12 cellular contexts compared by ENCODE assay signal in genomic region chr1:167273027-167273800, GRCh38. TPM values are rescaled to one million over a fixed set of nuclear protein-coding genes. Genes with fewer than 3 reads are reported as not detected.
DNase-seq lines count a peak whose midpoint lies in the region; ATAC-seq and TF ChIP-seq lines count a peak whose summit lies in the region.
"Had no signal": no experiment of that assay in that cellular context is flagged by ENCODE, and none has a peak within 500 bp of the region (broad histone marks: within the 10 kb centered on the region; RNA-seq: fewer than 3 reads in every experiment).

No MANE protein-coding gene starts in this region.

- DNase-seq in DND-41 (peak; percentile 64), HT1080 (ENCODE audit: low read depth) (peak; percentile 82), RPMI8226 (peak; percentile 89), right cardiac atrium (no peak), sigmoid colon (no peak), lower leg skin (ENCODE audit: low spot score in 2 of 2) (no peak), coronary artery (ENCODE audit: low spot score) (no peak), NCI-H1930 (lab: John Stamatoyannopoulos, UW) (no peak)
- DNase-seq: activated CD4-positive, alpha-beta T cell treated with anti-CD3 and anti-CD28 coated beads for 4 hours; central memory CD4-positive, alpha-beta T cell; NCI-H2081 treated with DMSO at 0.1 percent for 48 hours had no signal

- 68% methylated on average over 12 of the region's 12 CpGs for WGBS in right cardiac atrium
- WGBS in sigmoid colon, 2 donors, result 65 to 70% methylated on average over 12 of the region's 12 CpGs
- WGBS in lower leg skin, 2 donors, result 76 to 78% methylated on average over 10 to 12 of the region's 12 CpGs

- TF ChIP-seq POLR2A in sigmoid colon (IDR thresholded peaks at IDR 0.05), result no peak
- no peak for TF ChIP-seq POLR2A in lower leg skin (IDR thresholded peaks at IDR 0.05)

- H3K27me3 ChIP-seq in DND-41 (ENCODE audit: insufficient read depth, low read length, poor library complexity) (no peaks in the 10 kb centered on the region), right cardiac atrium (ENCODE audit: control insufficient read depth, insufficient read depth) (no peaks in the 10 kb centered on the region), sigmoid colon (no peaks in the 10 kb centered on the region)

- ATAC-seq in DND-41 (ENCODE audit: insufficient read depth, low read depth) (peak; percentile 90), right cardiac atrium (peak; percentile 28 to 48)

- H2AFZ ChIP-seq in DND-41 (ENCODE audit: low read depth, low read length), result no peak overlapping the region

- H3K36me3 ChIP-seq in DND-41 (ENCODE audit: insufficient read depth, low read length) (no peaks in the 10 kb centered on the region), sigmoid colon (no peaks in the 10 kb centered on the region)

- H3K4me1 ChIP-seq in DND-41 (ENCODE audit: insufficient read depth, low read length), result peaks cover 16% of the 10 kb centered on the region
- peaks cover 7% of the 10 kb centered on the region for H3K4me1 ChIP-seq in right cardiac atrium (ENCODE audit: control insufficient read depth, insufficient read depth, low read length)
- peaks cover 0 to 57% (median 31%) of the 10 kb centered on the region in 4 donors for H3K4me1 ChIP-seq in sigmoid colon

- H3K27ac ChIP-seq in DND-41 (ENCODE audit: low read length), result no peak overlapping the region
- H3K27ac ChIP-seq in right cardiac atrium (ENCODE audit: low read length), result no peak overlapping the region
- no peak overlapping the region for H3K27ac ChIP-seq in sigmoid colon
- no peak overlapping the region for H3K27ac ChIP-seq in coronary artery
- H3K27ac ChIP-seq: skin epidermis had no signal

- TF ChIP-seq EP300 in sigmoid colon (IDR thresholded peaks at IDR 0.05), result no peak

- intact Hi-C loops in right cardiac atrium (cut with DNase I) (no loop called here), sigmoid colon (cut with DNase I) (loop anchor here (5.0 kb wide), 1 partner anchor 206 kb away; no protein-coding TSS in a partner anchor), lower leg skin (cut with DNase I; ENCODE audit: low total_unique reads) (no loop called here)

- H3K9ac ChIP-seq in DND-41 (ENCODE audit: low read depth, low read length), result no peak overlapping the region

- TF ChIP-seq CTCF in DND-41 (IDR thresholded peaks at IDR 0.05; ENCODE audit: borderline replicate concordance, extremely low read depth, low read length, poor library complexity, severe bottlenecking) (no peak), sigmoid colon (IDR thresholded peaks at IDR 0.05) (no peak), lower leg skin (IDR thresholded peaks at IDR 0.05) (no peak), coronary artery (IDR thresholded peaks at IDR 0.05) (no peak)

- H3K79me2 ChIP-seq in DND-41 (ENCODE audit: insufficient read depth, low read length), result peaks cover 92% of the 10 kb centered on the region

- no peaks in the 10 kb centered on the region for H3K9me3 ChIP-seq in DND-41 (ENCODE audit: insufficient read depth, low read length, severe bottlenecking)
- H3K9me3 ChIP-seq in right cardiac atrium (ENCODE audit: control insufficient read depth, low read length), result no peaks in the 10 kb centered on the region
- no peaks in the 10 kb centered on the region for H3K9me3 ChIP-seq in sigmoid colon

- no peak overlapping the region for H3K4me2 ChIP-seq in DND-41 (ENCODE audit: insufficient read depth, low read length)

- H4K20me1 ChIP-seq in DND-41 (ENCODE audit: insufficient read depth, low read length), result peaks cover 20% of the 10 kb centered on the region; the same call in 1 of the 2 replicates

- H3K4me3 ChIP-seq in DND-41 (ENCODE audit: low read depth in 1 of 2, low read length in 2 of 2) (no peak overlapping the region), right cardiac atrium (ENCODE audit: low read length) (no peak overlapping the region), sigmoid colon (no peak overlapping the region), lower leg skin (ENCODE audit: low read depth, poor library complexity, severe bottlenecking) (no peak overlapping the region), coronary artery (no peak overlapping the region)
- H3K4me3 ChIP-seq: skin epidermis had no signal

RNA-seq across cellular contexts. Expression of gene POU2F1, which starts 52.5 kb away (rescaled TPM):
- 4.6 and 5.0 TPM in 2 replicates for total RNA-seq in HT1080 (2014; rRNA removed; shearing (Covaris generic))
- polyA plus RNA-seq in HT1080 (2015; cell fraction: cytosol; rRNA removed), result 2.8 and 4.0 TPM in 2 replicates
- polyA plus RNA-seq in HT1080 (2015; cell fraction: nucleus; rRNA removed), result 8.0 and 12.5 TPM in 2 replicates
- total RNA-seq in right cardiac atrium, result 10 to 100 TPM in 2 of 4 donors, 1 to 10 TPM in 2; 8.9 to 12.5 (median 9.8) TPM
- 3.2 TPM for polyA plus RNA-seq in right cardiac atrium
- 10 to 100 TPM; 15.0 to 35.5 (median 20.3) TPM for total RNA-seq in sigmoid colon
- 1 to 10 TPM; 2.3 to 6.3 (median 3.0) TPM for polyA plus RNA-seq in sigmoid colon
- total RNA-seq in lower leg skin, result 10 to 100 TPM in 1 of 4 donors, 1 to 10 TPM in 3; 8.7 to 34.0 (median 9.6) TPM

Comparison
In these comparisons a context has a peak if more than half of its experiments do, and no peak if none do; other contexts are left out.
1. DNase-seq: peak in DND-41 (single experiment), HT1080 (single experiment) and RPMI8226 (single experiment); none in right cardiac atrium (0 of 3), sigmoid colon (single experiment), lower leg skin (0 of 2), coronary artery (single experiment) and NCI-H1930 (0 of 2).